ENCODE assay signal across 10 cellular contexts in the genomic region with DNA sequence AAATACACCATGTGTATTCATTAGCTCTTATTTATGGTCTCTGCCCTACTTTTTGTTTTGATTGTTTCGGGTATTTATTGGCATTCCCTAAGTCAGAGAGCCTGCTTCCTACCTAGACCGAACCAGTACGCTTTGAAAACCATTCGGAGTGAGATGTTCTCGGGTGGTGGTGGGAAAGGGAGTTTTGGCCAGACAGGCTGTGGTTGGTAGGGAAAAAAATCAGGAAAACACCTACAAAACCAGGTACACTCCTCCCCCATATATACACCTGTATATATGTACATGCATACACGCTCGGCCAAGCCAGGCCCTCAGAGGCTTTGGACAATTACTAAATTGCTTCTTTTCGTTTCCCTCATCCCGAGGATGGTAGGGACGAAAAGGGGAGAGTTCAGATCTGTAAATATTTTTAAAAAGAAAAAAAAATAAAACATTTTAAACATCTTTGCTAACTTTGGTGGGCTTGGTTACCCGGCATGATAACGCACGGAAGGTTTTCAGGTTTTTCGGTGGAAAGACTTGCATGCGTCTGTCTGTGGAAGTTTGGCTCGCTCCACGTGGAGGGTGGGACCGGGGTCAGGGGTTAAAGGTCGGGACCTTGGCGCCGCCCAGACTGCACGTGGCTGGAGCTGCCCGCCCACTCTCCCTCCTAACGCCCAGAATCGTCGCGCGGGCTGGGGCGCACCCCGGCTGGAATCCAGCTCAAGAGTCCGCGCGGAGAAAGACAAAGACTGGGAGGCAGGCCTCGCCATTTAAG. TPM values are rescaled to one million over a fixed set of nuclear protein-coding genes. Genes with fewer than 3 reads are reported as not detected.
DNase-seq lines count a peak whose midpoint lies in the region; ATAC-seq and TF ChIP-seq lines count a peak whose summit lies in the region.
"Had no signal": no experiment of that assay in that cellular context is flagged by ENCODE, and none has a peak within 500 bp of the region (broad histone marks: within the 10 kb centered on the region; RNA-seq: fewer than 3 reads in every experiment).

No MANE protein-coding gene starts in this region.

- H2AK5ac ChIP-seq in mesenchymal stem cell (ENCODE audit: low read length, severe bottlenecking), result no peak overlapping the region

- no peak overlapping the region for H2BK12ac ChIP-seq in mesenchymal stem cell (ENCODE audit: low read length in 2 of 2)

- H3K23ac ChIP-seq in mesenchymal stem cell (ENCODE audit: low read length in 2 of 2), result no peak overlapping the region

- TF ChIP-seq EP300 in transverse colon (IDR thresholded peaks at IDR 0.05; ENCODE audit: low read depth), result no peak

- peaks cover 77% of the 10 kb centered on the region for H3K27me3 Mint-ChIP-seq in type B pancreatic cell

- no peak overlapping the region for H4K91ac ChIP-seq in mesenchymal stem cell (ENCODE audit: low read length)

- DNase-seq in heart right ventricle (no peak), right atrium auricular region (ENCODE audit: low spot score) (no peak), adipocyte (ENCODE audit: low read depth) (no peak), mesenchymal stem cell (no peak), type B pancreatic cell (ENCODE audit: extremely low spot score, unreplicated experiment) (no peak), transverse colon (no peak), anterior cingulate cortex (lab: John Stamatoyannopoulos, UW) (no peak)
- DNase-seq: midbrain, NCI-H226 had no signal

- H2BK5ac ChIP-seq in mesenchymal stem cell (ENCODE audit: low read depth, low read length, poor library complexity, severe bottlenecking), result no peak overlapping the region

- no peaks in the 10 kb centered on the region for H3K79me1 ChIP-seq in mesenchymal stem cell (replicated peaks; ENCODE audit: low read length, poor library complexity, severe bottlenecking)

- H3K4me3 ChIP-seq in heart right ventricle (peak overlapping the region in 9 of 10 donors; percentile 15 to 52 (median 42)), right atrium auricular region (peak overlapping the region in 1 of 2 donors; percentile 40), adipocyte (ENCODE audit: low read length) (peak overlapping the region; percentile 77), mesenchymal stem cell (ENCODE audit: insufficient read depth in 1 of 2, low read depth in 1 of 2, low read length in 2 of 2) (peak overlapping the region; percentile 56 to 75), transverse colon (peak overlapping the region in 2 of 4 donors; percentile 7 to 47)

- H3K4me3 Mint-ChIP-seq in type B pancreatic cell, result peak overlapping the region; percentile 83

- no peak overlapping the region for H2BK120ac ChIP-seq in mesenchymal stem cell (ENCODE audit: low read depth, low read length)

- H3K36me3 ChIP-seq in heart right ventricle (peaks cover 0 to 4% (median 0%) of the 10 kb centered on the region in 9 donors), right atrium auricular region (no peaks in the 10 kb centered on the region), adipocyte (ENCODE audit: control insufficient read depth, insufficient read depth, low read length, severe bottlenecking) (no peaks in the 10 kb centered on the region), mesenchymal stem cell (ENCODE audit: control insufficient read depth in 1 of 2, insufficient read depth in 2 of 2, low read depth in 1 of 2, low read length in 2 of 2) (peaks cover 0 to 2% of the 10 kb centered on the region in 2 experiments), transverse colon (no peaks in the 10 kb centered on the region)

- no peak overlapping the region for H3K9ac ChIP-seq in adipocyte (ENCODE audit: low read length)
- H3K9ac ChIP-seq in mesenchymal stem cell (ENCODE audit: low read length), result no peak overlapping the region

- no peak for ATAC-seq in heart right ventricle
- no peak for ATAC-seq in HG03439 (IDR thresholded peaks at IDR 0.05; ENCODE audit: unreplicated experiment)

- peaks cover 9% of the 10 kb centered on the region for H3K36me3 Mint-ChIP-seq in type B pancreatic cell

- no peak overlapping the region for H3K18ac ChIP-seq in mesenchymal stem cell (ENCODE audit: low read depth in 1 of 2, low read length in 2 of 2)

- H3K4me2 ChIP-seq in mesenchymal stem cell (ENCODE audit: low read length, poor library complexity, severe bottlenecking), result peak overlapping the region; percentile 83

- intact Hi-C loops in heart right ventricle (cut with DNase I), result loop anchor here in 2 of 10 donors (10.0 kb wide), 2 partner anchors 146 to 166 kb away; a partner anchor contains a TSS
- intact Hi-C loops in transverse colon (cut with DNase I; ENCODE audit: low total_unique reads), result no loop called here

- no peak overlapping the region for H3K14ac ChIP-seq in mesenchymal stem cell (ENCODE audit: low read length in 2 of 2)

- no peak overlapping the region for H2BK15ac ChIP-seq in mesenchymal stem cell (ENCODE audit: low read depth, poor library complexity, severe bottlenecking)

- in situ Hi-C loops in transverse colon (cut with MboI; ENCODE audit: low pct_ligation_motif_present in 1 of 4, low pct_unique_long_range_greater_than_20kb in 1 of 4, low sequenced_read_pairs in 3 of 4), result no loop called here

- 3 to 7% methylated on average over 34 of the region's 34 CpGs for WGBS in heart right ventricle, 2 donors
- WGBS in mesenchymal stem cell, result 5% methylated on average over 20 of the region's 34 CpGs
- WGBS in transverse colon (ENCODE audit: low coverage in 1 of 2), 2 donors, result 17 to 18% methylated on average over 14 to 34 of the region's 34 CpGs

- H3K27me3 ChIP-seq in heart right ventricle (peaks cover 52 to 82% (median 81%) of the 10 kb centered on the region in 7 donors), right atrium auricular region (peaks cover 65 to 67% of the 10 kb centered on the region in 2 donors), adipocyte (replicated peaks; ENCODE audit: control insufficient read depth, insufficient read depth, low read length) (peaks cover 63% of the 10 kb centered on the region), mesenchymal stem cell (ENCODE audit: control insufficient read depth in 1 of 2, insufficient read depth in 1 of 2, low read length in 2 of 2) (peaks cover 74% of the 10 kb centered on the region in 2 experiments), transverse colon (peaks cover 81% of the 10 kb centered on the region)

- no peaks in the 10 kb centered on the region for H3K9me3 Mint-ChIP-seq in type B pancreatic cell

- H3K4me1 ChIP-seq in heart right ventricle (peaks cover 11 to 64% (median 47%) of the 10 kb centered on the region in 9 donors), right atrium auricular region (peaks cover 0 to 59% of the 10 kb centered on the region in 2 donors), adipocyte (ENCODE audit: control insufficient read depth, insufficient read depth, low read length) (peaks cover 16% of the 10 kb centered on the region), mesenchymal stem cell (ENCODE audit: control insufficient read depth, insufficient read depth, low read depth, low read length) (peaks cover 38% of the 10 kb centered on the region), transverse colon (peaks cover 13 to 58% (median 45%) of the 10 kb centered on the region in 4 donors)

- TF ChIP-seq CTCF in heart right ventricle (IDR thresholded peaks at IDR 0.05) (no peak), right atrium auricular region (IDR thresholded peaks at IDR 0.05) (no peak), type B pancreatic cell (conservative IDR thresholded peaks at IDR 0.05) (no peak), transverse colon (IDR thresholded peaks at IDR 0.05) (no peak)

- H3K4ac ChIP-seq in mesenchymal stem cell (ENCODE audit: low read depth in 1 of 2, low read length in 2 of 2), result no peak overlapping the region

- no peak overlapping the region for H3K27ac Mint-ChIP-seq in type B pancreatic cell

- H3K4me1 Mint-ChIP-seq in type B pancreatic cell (ENCODE audit: unreplicated experiment), result peaks cover 11% of the 10 kb centered on the region

- no peak for TF ChIP-seq POLR2A in transverse colon (IDR thresholded peaks at IDR 0.05)

- no peaks in the 10 kb centered on the region for H3K9me3 ChIP-seq in heart right ventricle
- no peaks in the 10 kb centered on the region for H3K9me3 ChIP-seq in right atrium auricular region
- H3K9me3 ChIP-seq in adipocyte (ENCODE audit: control insufficient read depth, low read length), result no peaks in the 10 kb centered on the region
- H3K9me3 ChIP-seq in mesenchymal stem cell (ENCODE audit: control insufficient read depth, low read length), result no peaks in the 10 kb centered on the region
- H3K9me3 ChIP-seq in transverse colon, result no peaks in the 10 kb centered on the region

- H3K27ac ChIP-seq in heart right ventricle, result no peak overlapping the region
- no peak overlapping the region for H3K27ac ChIP-seq in right atrium auricular region
- no peak overlapping the region for H3K27ac ChIP-seq in mesenchymal stem cell (ENCODE audit: low read length, poor library complexity, severe bottlenecking)
- H3K27ac ChIP-seq in transverse colon, result no peak overlapping the region

- H4K8ac ChIP-seq in mesenchymal stem cell (ENCODE audit: low read length), result no peak overlapping the region

- peak overlapping the region; percentile 30 for H2AFZ ChIP-seq in mesenchymal stem cell (ENCODE audit: low read depth, low read length)

RNA-seq across cellular contexts. Expression of a gene that starts 2.5 kb away (rescaled TPM):
- total RNA-seq in heart right ventricle, result not detected
- polyA plus RNA-seq in heart right ventricle, result not detected
- total RNA-seq in right atrium auricular region, result not detected
- polyA plus RNA-seq in mesenchymal stem cell (2013, experiment 1 of 2), result not detected
- not detected for polyA plus RNA-seq in mesenchymal stem cell (2013, experiment 2 of 2)
- total RNA-seq in type B pancreatic cell (ENCODE audit: low replicate concordance), result 0.19 TPM in 1 of 2 replicates, not detected in the other
- total RNA-seq in transverse colon, result under 1 TPM in 2 of 4 donors, not detected in 2; 0.41 to 0.64 TPM

RNA-seq across cellular contexts. Expression of a gene that starts 3.8 kb away (rescaled TPM):
- total RNA-seq in heart right ventricle (10 to 100 TPM; 24.4 to 40.9 (median 30.4) TPM), right atrium auricular region (10 to 100 TPM; 35.4 to 36.9 TPM), type B pancreatic cell (ENCODE audit: low replicate concordance) (74.2 and 124 TPM in 2 replicates), transverse colon (10 to 100 TPM; 22.1 to 91.1 (median 54.9) TPM)
- polyA plus RNA-seq in heart right ventricle, result 10 to 100 TPM; 11.4 to 42.0 TPM
- 52.0 TPM for polyA plus RNA-seq in mesenchymal stem cell (2013, experiment 1 of 2)
- 54.7 TPM for polyA plus RNA-seq in mesenchymal stem cell (2013, experiment 2 of 2)

RNA-seq across cellular contexts. Expression of a gene that starts 14.6 kb away (rescaled TPM):
- total RNA-seq in heart right ventricle (not detected), right atrium auricular region (not detected), type B pancreatic cell (ENCODE audit: low replicate concordance) (0.77 TPM in 1 of 2 replicates, not detected in the other), transverse colon (1 to 10 TPM in 2 of 4 donors, not detected in 2; 1.2 to 1.7 TPM)
- not detected for polyA plus RNA-seq in heart right ventricle
- polyA plus RNA-seq in mesenchymal stem cell (2013, experiment 1 of 2), result not detected
- polyA plus RNA-seq in mesenchymal stem cell (2013, experiment 2 of 2), result not detected
